ENCODE assay signal across 1 cellular context in the genomic region with DNA sequence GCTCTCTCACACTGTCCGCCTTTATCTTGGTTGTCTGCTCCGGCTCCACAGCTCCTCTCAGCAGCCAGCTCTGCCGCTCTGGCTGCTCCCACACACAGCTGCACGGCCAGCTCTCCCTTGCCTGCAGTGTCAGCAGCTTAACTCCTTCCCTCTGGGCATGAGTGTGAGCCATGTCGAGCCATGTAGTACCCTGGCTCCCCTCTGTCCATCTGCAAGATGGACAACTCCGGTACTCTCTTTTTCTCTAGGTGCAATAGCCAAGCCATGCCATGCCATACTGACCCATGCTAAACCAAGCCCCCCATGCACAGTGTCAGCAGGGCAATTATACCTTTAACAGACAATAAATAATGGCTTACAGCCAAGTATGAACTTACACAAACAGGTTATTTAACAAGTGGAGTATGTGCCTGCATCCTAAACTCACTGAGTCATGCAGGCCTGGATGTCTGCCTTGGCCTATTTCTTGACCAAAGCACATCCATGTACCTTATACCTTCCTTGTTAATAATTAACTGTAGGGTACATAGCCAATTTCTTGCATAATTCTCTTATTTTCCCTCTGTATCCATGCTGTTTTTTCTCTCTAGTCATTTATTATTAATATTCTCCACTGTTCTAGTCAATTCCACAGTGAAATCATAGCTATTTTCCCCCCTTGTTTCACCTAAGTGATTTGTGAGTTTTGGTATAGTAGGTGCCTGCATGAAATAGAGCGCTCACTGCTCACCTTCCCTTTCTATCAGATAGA.
TF ChIP-seq lines count a peak whose summit lies in the region.

No MANE protein-coding gene starts in this region.

TF ChIP-seq in HepG2, 621 proteins besides CTCF, POLR2A, EP300 and RAD21 (continued from another document and continues in another):
- TF ChIP-seq, protein P1, sequence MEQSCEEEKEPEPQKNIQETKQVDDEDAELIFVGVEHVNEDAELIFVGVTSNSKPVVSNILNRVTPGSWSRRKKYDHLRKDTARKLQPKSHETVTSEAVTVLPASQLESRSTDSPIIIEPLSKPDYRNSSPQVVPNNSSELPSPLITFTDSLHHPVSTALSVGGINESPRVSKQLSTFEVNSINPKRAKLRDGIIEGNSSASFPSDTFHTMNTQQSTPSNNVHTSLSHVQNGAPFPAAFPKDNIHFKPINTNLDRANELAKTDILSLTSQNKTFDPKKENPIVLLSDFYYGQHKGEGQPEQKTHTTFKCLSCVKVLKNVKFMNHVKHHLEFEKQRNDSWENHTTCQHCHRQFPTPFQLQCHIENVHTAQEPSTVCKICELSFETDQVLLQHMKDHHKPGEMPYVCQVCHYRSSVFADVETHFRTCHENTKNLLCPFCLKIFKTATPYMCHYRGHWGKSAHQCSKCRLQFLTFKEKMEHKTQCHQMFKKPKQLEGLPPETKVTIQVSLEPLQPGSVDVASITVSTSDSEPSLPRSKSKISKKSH (CRISPR knock-in tag; IDR thresholded peaks at IDR 0.05; ENCODE audit: borderline replicate concordance): no peak
- TF ChIP-seq, protein P2, sequence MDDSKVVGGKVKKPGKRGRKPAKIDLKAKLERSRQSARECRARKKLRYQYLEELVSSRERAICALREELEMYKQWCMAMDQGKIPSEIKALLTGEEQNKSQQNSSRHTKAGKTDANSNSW (CRISPR knock-in tag; IDR thresholded peaks at IDR 0.05; ENCODE audit: borderline replicate concordance): no peak
- TF ChIP-seq, protein P3, sequence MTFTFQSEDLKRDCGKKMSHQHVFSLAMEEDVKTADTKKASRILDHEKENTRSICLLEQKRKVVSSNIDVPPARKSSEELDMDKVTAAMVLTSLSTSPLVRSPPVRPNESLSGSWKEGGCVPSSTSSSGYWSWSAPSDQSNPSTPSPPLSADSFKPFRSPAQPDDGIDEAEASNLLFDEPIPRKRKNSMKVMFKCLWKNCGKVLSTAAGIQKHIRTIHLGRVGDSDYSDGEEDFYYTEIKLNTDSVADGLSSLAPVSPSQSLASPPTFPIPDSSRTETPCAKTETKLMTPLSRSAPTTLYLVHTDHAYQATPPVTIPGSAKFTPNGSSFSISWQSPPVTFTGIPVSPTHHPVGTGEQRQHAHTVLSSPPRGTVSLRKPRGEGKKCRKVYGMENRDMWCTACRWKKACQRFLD (CRISPR knock-in tag; IDR thresholded peaks at IDR 0.05; ENCODE audit: borderline replicate concordance): no peak
- TF ChIP-seq KAT2B (IDR thresholded peaks at IDR 0.05; ENCODE audit: borderline replicate concordance, low read depth, low read length) (no peak), ZNF780A (CRISPR knock-in tag; IDR thresholded peaks at IDR 0.05) (no peak), PAX8 (CRISPR knock-in tag; IDR thresholded peaks at IDR 0.05; ENCODE audit: borderline replicate concordance) (no peak), RBM39 (IDR thresholded peaks at IDR 0.05; ENCODE audit: low read depth, low read length, poor library complexity, severe bottlenecking) (no peak), ZNF451 (CRISPR knock-in tag; IDR thresholded peaks at IDR 0.05) (no peak), ZMYM2 (CRISPR knock-in tag; IDR thresholded peaks at IDR 0.05) (peak; percentile 96), TBX2 (CRISPR knock-in tag; IDR thresholded peaks at IDR 0.05; ENCODE audit: borderline replicate concordance) (peak; percentile 77), ZNF180 (CRISPR knock-in tag; IDR thresholded peaks at IDR 0.05; ENCODE audit: borderline replicate concordance, low read depth) (no peak), XBP1 (CRISPR knock-in tag; IDR thresholded peaks at IDR 0.05) (no peak), ZBTB21 (CRISPR knock-in tag; IDR thresholded peaks at IDR 0.05) (no peak), FOXJ3 (CRISPR knock-in tag; IDR thresholded peaks at IDR 0.05; ENCODE audit: borderline replicate concordance) (no peak), MAZ (IDR thresholded peaks at IDR 0.05; ENCODE audit: borderline replicate concordance, low read depth, low read length) (no peak), MAZ (CRISPR knock-in tag; IDR thresholded peaks at IDR 0.05; ENCODE audit: low read depth) (peak; percentile 33; the same call in 1 of the 2 replicates), PHF20 (CRISPR knock-in tag; IDR thresholded peaks at IDR 0.05) (no peak), HNRNPLL (IDR thresholded peaks at IDR 0.05; ENCODE audit: low read depth, low read length, poor library complexity, severe bottlenecking) (no peak), PHF21A (CRISPR knock-in tag; IDR thresholded peaks at IDR 0.05) (peak; percentile 50; the same call in 1 of the 2 replicates), ZNF672 (CRISPR knock-in tag; IDR thresholded peaks at IDR 0.05) (no peak), TOPORS (CRISPR knock-in tag; IDR thresholded peaks at IDR 0.05) (no peak), HNRNPK (IDR thresholded peaks at IDR 0.05; ENCODE audit: low read depth, low read length, poor library complexity, severe bottlenecking) (no peak), PLRG1 (conservative IDR thresholded peaks at IDR 0.05) (no peak), NCOA5 (CRISPR knock-in tag; IDR thresholded peaks at IDR 0.05) (no peak), TBX3 (IDR thresholded peaks at IDR 0.05; ENCODE audit: borderline replicate concordance) (no peak; the same call in 1 of the 2 replicates), ZNF792 (CRISPR knock-in tag; IDR thresholded peaks at IDR 0.05) (peak; percentile 28; the same call in 1 of the 2 replicates), MTA3 (CRISPR knock-in tag; IDR thresholded peaks at IDR 0.05) (no peak), KAT7 (CRISPR knock-in tag; IDR thresholded peaks at IDR 0.05; ENCODE audit: borderline replicate concordance) (no peak), ETV6 (CRISPR knock-in tag; conservative IDR thresholded peaks at IDR 0.05) (no peak), LCORL (IDR thresholded peaks at IDR 0.05) (no peak), LCORL (CRISPR knock-in tag; IDR thresholded peaks at IDR 0.05) (peak; percentile 72; the same call in 1 of the 2 replicates), STAT5B (CRISPR knock-in tag; IDR thresholded peaks at IDR 0.05) (no peak), ZNF44 (CRISPR knock-in tag; IDR thresholded peaks at IDR 0.05) (no peak)
- TF ChIP-seq, protein P4, sequence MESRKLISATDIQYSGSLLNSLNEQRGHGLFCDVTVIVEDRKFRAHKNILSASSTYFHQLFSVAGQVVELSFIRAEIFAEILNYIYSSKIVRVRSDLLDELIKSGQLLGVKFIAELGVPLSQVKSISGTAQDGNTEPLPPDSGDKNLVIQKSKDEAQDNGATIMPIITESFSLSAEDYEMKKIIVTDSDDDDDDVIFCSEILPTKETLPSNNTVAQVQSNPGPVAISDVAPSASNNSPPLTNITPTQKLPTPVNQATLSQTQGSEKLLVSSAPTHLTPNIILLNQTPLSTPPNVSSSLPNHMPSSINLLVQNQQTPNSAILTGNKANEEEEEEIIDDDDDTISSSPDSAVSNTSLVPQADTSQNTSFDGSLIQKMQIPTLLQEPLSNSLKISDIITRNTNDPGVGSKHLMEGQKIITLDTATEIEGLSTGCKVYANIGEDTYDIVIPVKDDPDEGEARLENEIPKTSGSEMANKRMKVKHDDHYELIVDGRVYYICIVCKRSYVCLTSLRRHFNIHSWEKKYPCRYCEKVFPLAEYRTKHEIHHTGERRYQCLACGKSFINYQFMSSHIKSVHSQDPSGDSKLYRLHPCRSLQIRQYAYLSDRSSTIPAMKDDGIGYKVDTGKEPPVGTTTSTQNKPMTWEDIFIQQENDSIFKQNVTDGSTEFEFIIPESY (CRISPR knock-in tag; IDR thresholded peaks at IDR 0.05): no peak
- TF ChIP-seq, protein P5, sequence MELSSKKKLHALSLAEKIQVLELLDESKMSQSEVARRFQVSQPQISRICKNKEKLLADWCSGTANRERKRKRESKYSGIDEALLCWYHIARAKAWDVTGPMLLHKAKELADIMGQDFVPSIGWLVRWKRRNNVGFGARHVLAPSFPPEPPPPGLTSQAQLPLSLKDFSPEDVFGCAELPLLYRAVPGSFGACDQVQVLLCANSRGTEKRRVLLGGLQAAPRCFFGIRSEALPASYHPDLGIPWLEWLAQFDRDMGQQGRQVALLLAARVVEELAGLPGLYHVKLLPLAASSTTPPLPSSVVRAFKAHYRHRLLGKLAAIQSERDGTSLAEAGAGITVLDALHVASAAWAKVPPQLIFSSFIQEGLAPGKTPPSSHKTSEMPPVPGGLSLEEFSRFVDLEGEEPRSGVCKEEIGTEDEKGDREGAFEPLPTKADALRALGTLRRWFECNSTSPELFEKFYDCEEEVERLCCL (CRISPR knock-in tag; IDR thresholded peaks at IDR 0.05; ENCODE audit: borderline replicate concordance): peak; percentile 61; the same call in 1 of the 2 replicates
- TF ChIP-seq, protein P6, sequence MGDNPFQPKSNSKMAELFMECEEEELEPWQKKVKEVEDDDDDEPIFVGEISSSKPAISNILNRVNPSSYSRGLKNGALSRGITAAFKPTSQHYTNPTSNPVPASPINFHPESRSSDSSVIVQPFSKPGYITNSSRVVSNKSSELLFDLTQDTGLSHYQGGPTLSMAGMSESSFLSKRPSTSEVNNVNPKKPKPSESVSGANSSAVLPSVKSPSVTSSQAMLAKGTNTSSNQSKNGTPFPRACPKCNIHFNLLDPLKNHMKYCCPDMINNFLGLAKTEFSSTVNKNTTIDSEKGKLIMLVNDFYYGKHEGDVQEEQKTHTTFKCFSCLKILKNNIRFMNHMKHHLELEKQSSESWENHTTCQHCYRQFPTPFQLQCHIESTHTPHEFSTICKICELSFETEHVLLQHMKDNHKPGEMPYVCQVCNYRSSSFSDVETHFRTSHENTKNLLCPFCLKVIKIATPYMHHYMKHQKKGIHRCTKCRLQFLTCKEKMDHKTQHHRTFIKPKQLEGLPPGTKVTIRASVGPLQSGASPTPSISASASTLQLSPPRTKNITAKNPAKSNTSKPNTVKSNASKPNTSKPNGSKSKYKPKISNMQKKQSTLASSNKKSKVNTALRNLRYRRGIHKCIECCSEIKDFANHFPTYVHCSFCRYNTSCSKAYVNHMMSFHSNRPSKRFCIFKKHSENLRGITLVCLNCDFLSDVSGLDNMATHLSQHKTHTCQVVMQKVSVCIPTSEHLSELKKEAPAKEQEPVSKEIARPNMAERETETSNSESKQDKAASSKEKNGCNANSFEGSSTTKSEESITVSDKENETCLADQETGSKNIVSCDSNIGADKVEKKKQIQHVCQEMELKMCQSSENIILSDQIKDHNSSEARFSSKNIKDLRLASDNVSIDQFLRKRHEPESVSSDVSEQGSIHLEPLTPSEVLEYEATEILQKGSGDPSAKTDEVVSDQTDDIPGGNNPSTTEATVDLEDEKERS (CRISPR knock-in tag; IDR thresholded peaks at IDR 0.05): 0 out of 2 replicates have a peak, but pooled peaks have one; percentile 78
- TF ChIP-seq, protein P7, sequence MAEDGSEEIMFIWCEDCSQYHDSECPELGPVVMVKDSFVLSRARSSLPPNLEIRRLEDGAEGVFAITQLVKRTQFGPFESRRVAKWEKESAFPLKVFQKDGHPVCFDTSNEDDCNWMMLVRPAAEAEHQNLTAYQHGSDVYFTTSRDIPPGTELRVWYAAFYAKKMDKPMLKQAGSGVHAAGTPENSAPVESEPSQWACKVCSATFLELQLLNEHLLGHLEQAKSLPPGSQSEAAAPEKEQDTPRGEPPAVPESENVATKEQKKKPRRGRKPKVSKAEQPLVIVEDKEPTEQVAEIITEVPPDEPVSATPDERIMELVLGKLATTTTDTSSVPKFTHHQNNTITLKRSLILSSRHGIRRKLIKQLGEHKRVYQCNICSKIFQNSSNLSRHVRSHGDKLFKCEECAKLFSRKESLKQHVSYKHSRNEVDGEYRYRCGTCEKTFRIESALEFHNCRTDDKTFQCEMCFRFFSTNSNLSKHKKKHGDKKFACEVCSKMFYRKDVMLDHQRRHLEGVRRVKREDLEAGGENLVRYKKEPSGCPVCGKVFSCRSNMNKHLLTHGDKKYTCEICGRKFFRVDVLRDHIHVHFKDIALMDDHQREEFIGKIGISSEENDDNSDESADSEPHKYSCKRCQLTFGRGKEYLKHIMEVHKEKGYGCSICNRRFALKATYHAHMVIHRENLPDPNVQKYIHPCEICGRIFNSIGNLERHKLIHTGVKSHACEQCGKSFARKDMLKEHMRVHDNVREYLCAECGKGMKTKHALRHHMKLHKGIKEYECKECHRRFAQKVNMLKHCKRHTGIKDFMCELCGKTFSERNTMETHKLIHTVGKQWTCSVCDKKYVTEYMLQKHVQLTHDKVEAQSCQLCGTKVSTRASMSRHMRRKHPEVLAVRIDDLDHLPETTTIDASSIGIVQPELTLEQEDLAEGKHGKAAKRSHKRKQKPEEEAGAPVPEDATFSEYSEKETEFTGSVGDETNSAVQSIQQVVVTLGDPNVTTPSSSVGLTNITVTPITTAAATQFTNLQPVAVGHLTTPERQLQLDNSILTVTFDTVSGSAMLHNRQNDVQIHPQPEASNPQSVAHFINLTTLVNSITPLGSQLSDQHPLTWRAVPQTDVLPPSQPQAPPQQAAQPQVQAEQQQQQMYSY (CRISPR knock-in tag; IDR thresholded peaks at IDR 0.05): no peak
- TF ChIP-seq, protein P8, sequence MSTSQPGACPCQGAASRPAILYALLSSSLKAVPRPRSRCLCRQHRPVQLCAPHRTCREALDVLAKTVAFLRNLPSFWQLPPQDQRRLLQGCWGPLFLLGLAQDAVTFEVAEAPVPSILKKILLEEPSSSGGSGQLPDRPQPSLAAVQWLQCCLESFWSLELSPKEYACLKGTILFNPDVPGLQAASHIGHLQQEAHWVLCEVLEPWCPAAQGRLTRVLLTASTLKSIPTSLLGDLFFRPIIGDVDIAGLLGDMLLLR (CRISPR knock-in tag; IDR thresholded peaks at IDR 0.05): no peak
- TF ChIP-seq, protein P9, sequence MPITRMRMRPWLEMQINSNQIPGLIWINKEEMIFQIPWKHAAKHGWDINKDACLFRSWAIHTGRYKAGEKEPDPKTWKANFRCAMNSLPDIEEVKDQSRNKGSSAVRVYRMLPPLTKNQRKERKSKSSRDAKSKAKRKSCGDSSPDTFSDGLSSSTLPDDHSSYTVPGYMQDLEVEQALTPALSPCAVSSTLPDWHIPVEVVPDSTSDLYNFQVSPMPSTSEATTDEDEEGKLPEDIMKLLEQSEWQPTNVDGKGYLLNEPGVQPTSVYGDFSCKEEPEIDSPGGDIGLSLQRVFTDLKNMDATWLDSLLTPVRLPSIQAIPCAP (CRISPR knock-in tag; IDR thresholded peaks at IDR 0.05; ENCODE audit: low read depth): no peak
- TF ChIP-seq, protein P10, sequence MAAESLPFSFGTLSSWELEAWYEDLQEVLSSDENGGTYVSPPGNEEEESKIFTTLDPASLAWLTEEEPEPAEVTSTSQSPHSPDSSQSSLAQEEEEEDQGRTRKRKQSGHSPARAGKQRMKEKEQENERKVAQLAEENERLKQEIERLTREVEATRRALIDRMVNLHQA (CRISPR knock-in tag; IDR thresholded peaks at IDR 0.05): no peak
- TF ChIP-seq, protein P11, sequence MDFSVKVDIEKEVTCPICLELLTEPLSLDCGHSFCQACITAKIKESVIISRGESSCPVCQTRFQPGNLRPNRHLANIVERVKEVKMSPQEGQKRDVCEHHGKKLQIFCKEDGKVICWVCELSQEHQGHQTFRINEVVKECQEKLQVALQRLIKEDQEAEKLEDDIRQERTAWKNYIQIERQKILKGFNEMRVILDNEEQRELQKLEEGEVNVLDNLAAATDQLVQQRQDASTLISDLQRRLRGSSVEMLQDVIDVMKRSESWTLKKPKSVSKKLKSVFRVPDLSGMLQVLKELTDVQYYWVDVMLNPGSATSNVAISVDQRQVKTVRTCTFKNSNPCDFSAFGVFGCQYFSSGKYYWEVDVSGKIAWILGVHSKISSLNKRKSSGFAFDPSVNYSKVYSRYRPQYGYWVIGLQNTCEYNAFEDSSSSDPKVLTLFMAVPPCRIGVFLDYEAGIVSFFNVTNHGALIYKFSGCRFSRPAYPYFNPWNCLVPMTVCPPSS (IDR thresholded peaks at IDR 0.05): no peak
- TF ChIP-seq, protein P12, sequence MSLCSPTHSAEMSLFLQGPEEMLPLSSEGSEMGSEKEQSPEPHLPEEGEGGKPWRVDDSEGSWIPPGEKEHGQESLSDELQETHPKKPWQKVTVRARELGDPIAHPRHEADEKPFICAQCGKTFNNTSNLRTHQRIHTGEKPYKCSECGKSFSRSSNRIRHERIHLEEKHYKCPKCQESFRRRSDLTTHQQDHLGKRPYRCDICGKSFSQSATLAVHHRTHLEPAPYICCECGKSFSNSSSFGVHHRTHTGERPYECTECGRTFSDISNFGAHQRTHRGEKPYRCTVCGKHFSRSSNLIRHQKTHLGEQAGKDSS (CRISPR knock-in tag; IDR thresholded peaks at IDR 0.05; ENCODE audit: borderline replicate concordance, low read depth): no peak
